Comparison of ENCODE assay signal across 17 cellular contexts in genomic region chr6:45722876-45723275, GRCh38.
DNase-seq lines count a peak whose midpoint lies in the region; ATAC-seq, FAIRE-seq and TF ChIP-seq lines count a peak whose summit lies in the region.
"Had no signal": no experiment of that assay in that cellular context is flagged by ENCODE, and none has a peak within 500 bp of the region (broad histone marks: within the 10 kb centered on the region; RNA-seq: fewer than 3 reads in every experiment).

No MANE protein-coding gene starts in this region.

- H3K27me3 ChIP-seq in RWPE2 (ENCODE audit: insufficient read depth, poor library complexity, severe bottlenecking), result no peaks in the 10 kb centered on the region
- H3K27me3 ChIP-seq: BLaER1 treated with 17β-estradiol and CSF1 and Interleukin-3, amounts not matched to agents 10 nM and 100 nM; SJSA1 had no signal

- CTCF ChIA-PET in activated CD4-positive, alpha-beta memory T cell treated with anti-CD3 and anti-CD28 coated beads for 36 hours (lab: Charles Lee), result interaction anchor here (1.3 kb wide), 1 partner anchor 9 kb away, joined by 3 read pairs; no protein-coding TSS in a partner anchor

- no peaks in the 10 kb centered on the region for H3K36me3 Mint-ChIP-seq in stimulated activated effector memory CD8-positive, alpha-beta T cell treated with anti-CD3 and anti-CD28 coated beads, Interleukin-12 subunit alpha, Interleukin-12 subunit beta, amount 100 ng/mL, for 72 hours
- no peaks in the 10 kb centered on the region for H3K36me3 Mint-ChIP-seq in activated CD4-positive, alpha-beta memory T cell treated with anti-CD3 and anti-CD28 coated beads for 36 hours

- peak overlapping the region; percentile 53 for H3K27ac Mint-ChIP-seq in stimulated activated effector memory CD8-positive, alpha-beta T cell treated with anti-CD3 and anti-CD28 coated beads, Interleukin-12 subunit alpha, Interleukin-12 subunit beta, amount 100 ng/mL, for 72 hours
- H3K27ac Mint-ChIP-seq in activated CD4-positive, alpha-beta memory T cell treated with anti-CD3 and anti-CD28 coated beads for 36 hours, result no peak overlapping the region

- no peak overlapping the region for H3K4me3 ChIP-seq in RWPE2 (ENCODE audit: severe bottlenecking)
- H3K4me3 ChIP-seq: BLaER1 treated with 17β-estradiol and CSF1 and Interleukin-3, amounts not matched to agents 10 nM and 100 nM; HAP-1; SJSA1 had no signal

- intact Hi-C loops in activated CD4-positive, alpha-beta memory T cell treated with anti-CD3 and anti-CD28 coated beads for 36 hours (cut with micrococcal nuclease), result no loop called here

- no peak overlapping the region for H3K27ac ChIP-seq in RWPE2 (ENCODE audit: poor library complexity, severe bottlenecking)
- H3K27ac ChIP-seq: BLaER1 treated with 17β-estradiol and CSF1 and Interleukin-3, amounts not matched to agents 10 nM and 100 nM; SJSA1 had no signal

- DNase-seq in HTR-8/SVneo (ENCODE audit: insufficient read length, low spot score) (no peak), RWPE2 (ENCODE audit: low spot score) (no peak), kidney tubule cell (ENCODE audit: low spot score) (peak; percentile 34), DMS114 treated with DMSO at 0.1 percent for 48 hours (lab: John Stamatoyannopoulos, UW; ENCODE audit: unreplicated experiment) (no peak)
- DNase-seq in stimulated activated effector memory CD8-positive, alpha-beta T cell treated with anti-CD3 and anti-CD28 coated beads, Interleukin-12 subunit alpha, Interleukin-12 subunit beta, amount 100 ng/mL, for 72 hours (ENCODE audit: low spot score in 2 of 2), result no peak
- DNase-seq in activated CD8-positive, alpha-beta memory T cell treated with anti-CD3 and anti-CD28 coated beads, Interleukin-2, amount 50 U/mL, for 4 hours, result no peak
- DNase-seq in activated CD4-positive, alpha-beta memory T cell treated with anti-CD3 and anti-CD28 coated beads for 36 hours, result no peak
- DNase-seq in activated CD4-positive, alpha-beta T cell treated with anti-CD3 and anti-CD28 coated beads, Interleukin-2, amount 50 U/mL, for 48 hours, result no peak
- DNase-seq: DND-41, KBM-7, NCI-H1436, NCI-H2029, NCI-H526 had no signal

- H3K9me3 Mint-ChIP-seq in stimulated activated effector memory CD8-positive, alpha-beta T cell treated with anti-CD3 and anti-CD28 coated beads, Interleukin-12 subunit alpha, Interleukin-12 subunit beta, amount 100 ng/mL, for 72 hours, result peaks cover 3% of the 10 kb centered on the region
- H3K9me3 Mint-ChIP-seq in activated CD4-positive, alpha-beta memory T cell treated with anti-CD3 and anti-CD28 coated beads for 36 hours, result peaks cover 7% of the 10 kb centered on the region

- POLR2A ChIA-PET in activated CD4-positive, alpha-beta memory T cell treated with anti-CD3 and anti-CD28 coated beads for 36 hours (lab: Charles Lee), result interaction anchor here (0.7 kb wide), 1 partner anchor 63 kb away, joined by 3 read pairs; no protein-coding TSS in a partner anchor

- H3K4me3 Mint-ChIP-seq in stimulated activated effector memory CD8-positive, alpha-beta T cell treated with anti-CD3 and anti-CD28 coated beads, Interleukin-12 subunit alpha, Interleukin-12 subunit beta, amount 100 ng/mL, for 72 hours, result no peak overlapping the region
- H3K4me3 Mint-ChIP-seq in activated CD4-positive, alpha-beta memory T cell treated with anti-CD3 and anti-CD28 coated beads for 36 hours, result no peak overlapping the region

- no peaks in the 10 kb centered on the region for H3K4me1 Mint-ChIP-seq in stimulated activated effector memory CD8-positive, alpha-beta T cell treated with anti-CD3 and anti-CD28 coated beads, Interleukin-12 subunit alpha, Interleukin-12 subunit beta, amount 100 ng/mL, for 72 hours
- peaks cover 5% of the 10 kb centered on the region for H3K4me1 Mint-ChIP-seq in activated CD4-positive, alpha-beta memory T cell treated with anti-CD3 and anti-CD28 coated beads for 36 hours (ENCODE audit: low read depth)

- FAIRE-seq in HTR-8/SVneo (lab: Jason Lieb, UNC), result peak; percentile 67
- FAIRE-seq: G401.6 had no signal

- no peak for TF ChIP-seq CTCF in RWPE2 (IDR thresholded peaks at IDR 0.05; ENCODE audit: poor library complexity, severe bottlenecking)

- H3K9me3 ChIP-seq in RWPE2 (ENCODE audit: severe bottlenecking), result no peaks in the 10 kb centered on the region
- H3K9me3 ChIP-seq: HAP-1, SJSA1 had no signal

- H3K36me3 ChIP-seq in RWPE2 (ENCODE audit: low read depth), result no peaks in the 10 kb centered on the region
- H3K36me3 ChIP-seq: BLaER1 treated with 17β-estradiol and CSF1 and Interleukin-3, amounts not matched to agents 10 nM and 100 nM; HAP-1; SJSA1 had no signal

- H3K27me3 Mint-ChIP-seq in activated CD4-positive, alpha-beta memory T cell treated with anti-CD3 and anti-CD28 coated beads for 36 hours, result no peaks in the 10 kb centered on the region

- peak; percentile 68 for ATAC-seq in RWPE2 (ENCODE audit: low read depth)
- no peak for ATAC-seq in stimulated activated effector memory CD8-positive, alpha-beta T cell treated with anti-CD3 and anti-CD28 coated beads, Interleukin-12 subunit alpha, Interleukin-12 subunit beta, amount 100 ng/mL, for 72 hours

- peaks cover 3% of the 10 kb centered on the region for H3K4me1 ChIP-seq in RWPE2 (ENCODE audit: insufficient read depth, poor library complexity, severe bottlenecking)
- H3K4me1 ChIP-seq: BLaER1 treated with 17β-estradiol and CSF1 and Interleukin-3, amounts not matched to agents 10 nM and 100 nM; HAP-1 had no signal
